8 cellular contexts compared by ENCODE assay signal in the genomic region with DNA sequence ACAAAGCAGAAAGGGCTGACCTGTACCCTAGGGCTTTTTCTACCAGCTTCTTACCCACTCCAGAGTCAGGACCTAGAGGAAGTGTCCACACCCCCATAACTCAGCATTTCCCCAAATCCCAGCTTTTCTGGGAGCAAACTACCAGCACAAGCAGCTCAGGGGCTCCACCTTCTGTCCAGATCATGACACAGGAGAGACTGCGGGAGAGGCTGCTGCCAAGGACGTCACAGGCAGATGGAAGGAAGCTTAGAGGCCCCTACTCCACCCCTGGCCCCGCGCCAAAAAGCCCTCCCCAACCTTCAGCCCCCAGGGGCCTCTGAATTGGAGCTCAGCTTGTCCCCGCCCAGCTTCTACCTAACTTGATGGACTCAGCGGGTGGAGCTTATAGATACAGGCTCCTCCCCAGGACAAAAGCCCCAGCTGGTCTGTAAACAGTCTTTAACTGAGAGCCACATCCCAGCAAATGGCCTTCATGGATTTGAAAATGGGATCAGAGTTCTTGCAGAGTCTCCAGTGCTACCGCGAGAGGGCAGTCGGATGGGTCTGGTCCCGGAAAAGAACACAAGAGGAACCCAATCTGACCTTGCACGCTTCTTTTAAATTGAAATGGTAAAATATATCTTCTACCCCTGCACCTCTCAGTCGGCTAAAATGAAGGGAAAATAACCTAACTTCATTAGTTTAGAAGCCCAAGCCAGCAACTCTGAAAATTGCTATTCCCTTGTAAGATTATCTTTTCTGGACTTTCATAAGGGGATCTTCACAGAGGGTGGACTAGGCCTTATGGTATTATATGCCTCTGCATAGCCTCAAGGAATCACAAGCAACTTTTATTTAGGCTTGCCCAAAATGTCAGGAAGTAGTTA. TPM values are rescaled to one million over a fixed set of nuclear protein-coding genes. Genes with fewer than 3 reads are reported as not detected.
A peak's percentile ranks its signal among the peaks of the same experiment; 100 is the strongest.
DNase-seq lines count a peak whose midpoint lies in the region; ATAC-seq and TF ChIP-seq lines count a peak whose summit lies in the region.

No MANE protein-coding gene starts in this region.

- peaks cover 48% of the 10 kb centered on the region for H3K36me3 Mint-ChIP-seq in CD8-positive, alpha-beta T cell

- H3K9me3 Mint-ChIP-seq in CD8-positive, alpha-beta T cell: no peaks in the 10 kb centered on the region

- H3K9me3 ChIP-seq in CD8-positive, alpha-beta T cell (ENCODE audit: low read length): no peaks in the 10 kb centered on the region

- POLR2A ChIA-PET in CD8-positive, alpha-beta T cell (lab: Charles Lee): interaction anchor here (0.6 to 5.5 kb wide), 19 partner anchors 9 to 663 kb away, joined by 3 to 58 read pairs (median 4); a partner anchor contains a TSS

- peaks cover 57% of the 10 kb centered on the region for H3K4me1 Mint-ChIP-seq in CD8-positive, alpha-beta T cell (ENCODE audit: low read depth)

- ATAC-seq in CD8-positive, alpha-beta T cell: peak; percentile 71
- ATAC-seq in GM19438 (IDR thresholded peaks at IDR 0.05; ENCODE audit: low read depth, unreplicated experiment): peak; percentile 40
- peak; percentile 32 for ATAC-seq in HG03575 (IDR thresholded peaks at IDR 0.05; ENCODE audit: extremely low read depth, insufficient number of reproducible peaks, low FRiP score, unreplicated experiment)

- TF ChIP-seq CTCF in CD8-positive, alpha-beta T cell (IDR thresholded peaks at IDR 0.05): peak; percentile 71

- intact Hi-C loops in CD8-positive, alpha-beta T cell (cut with DNase I, micrococcal nuclease): loop anchor here (1.0 to 10.0 kb wide), 21 partner anchors 8 to 812 kb away; a partner anchor contains a TSS

- no peaks in the 10 kb centered on the region for H3K27me3 ChIP-seq in CD8-positive, alpha-beta T cell (ENCODE audit: insufficient read depth, low read length)

- H3K27ac ChIP-seq in CD8-positive, alpha-beta T cell (ENCODE audit: low read depth, low read length): peak overlapping the region; percentile 79

- peaks cover 26% of the 10 kb centered on the region for H3K36me3 ChIP-seq in CD8-positive, alpha-beta T cell (ENCODE audit: insufficient read depth, low read length)

- H3K4me3 ChIP-seq in CD8-positive, alpha-beta T cell (ENCODE audit: low read depth, low read length): peak overlapping the region; percentile 58

- H3K27me3 Mint-ChIP-seq in CD8-positive, alpha-beta T cell (ENCODE audit: low read depth): no peaks in the 10 kb centered on the region

- H3K4me3 Mint-ChIP-seq in CD8-positive, alpha-beta T cell: peak overlapping the region; percentile 98

- CTCF ChIA-PET in CD8-positive, alpha-beta T cell (lab: Charles Lee): interaction anchor here (0.6 to 3.0 kb wide), 32 partner anchors 9 to 436 kb away, joined by 3 to 26 read pairs (median 4); a partner anchor contains a TSS

- H3K4me1 ChIP-seq in CD8-positive, alpha-beta T cell (ENCODE audit: insufficient read depth, low read length): peaks cover 45% of the 10 kb centered on the region

- DNase-seq in CD8-positive, alpha-beta T cell: peak; percentile 91 to 99 (median 94)
- DNase-seq in NCI-H82 (lab: John Stamatoyannopoulos, UW): peak; percentile 100
- peak; percentile 90 to 96 for DNase-seq in activated CD8-positive, alpha-beta memory T cell treated with anti-CD3 and anti-CD28 coated beads for 1 hour (ENCODE audit: extremely low read depth in 1 of 2, low read depth in 1 of 2)
- DNase-seq in effector CD8-positive, alpha-beta T cell (lab: John Stamatoyannopoulos, UW): peak; percentile 97
- DNase-seq in medulla oblongata (ENCODE audit: extremely low spot score): peak; percentile 98
- DNase-seq in stimulated activated CD8-positive, alpha-beta memory T cell treated with anti-CD3 and anti-CD28 coated beads, Interleukin-12 subunit alpha, Interleukin-12 subunit beta, amount 100 ng/mL, for 24 hours (ENCODE audit: extremely low read depth): peak; percentile 86

- H3K27ac Mint-ChIP-seq in CD8-positive, alpha-beta T cell: peak overlapping the region; percentile 97

RNA-seq across cellular contexts. Expression of a gene that starts 6.8 kb away (rescaled TPM):
- total RNA-seq in CD8-positive, alpha-beta T cell: 100 to 1,000 TPM; 197 to 198 TPM

RNA-seq across cellular contexts. Expression of a gene that starts 8.9 kb away (rescaled TPM):
- total RNA-seq in CD8-positive, alpha-beta T cell: 100 to 1,000 TPM; 417 to 429 TPM

RNA-seq across cellular contexts. Expression of a gene that starts 51.2 kb away (rescaled TPM):
- total RNA-seq in CD8-positive, alpha-beta T cell: 100 to 1,000 TPM; 148 to 154 TPM

Comparison
In these comparisons a context has a peak if more than half of its experiments do, and no peak if none do; other contexts are left out.
1. Peak in every context shown above with its lines: DNase-seq, ATAC-seq, H3K4me3 ChIP-seq and H3K27ac ChIP-seq.